36 cellular contexts compared by ENCODE assay signal in genomic region chr6:165441176-165441575, GRCh38.
"Had no signal": no experiment of that assay in that cellular context is flagged by ENCODE, and none has a peak within 500 bp of the region (broad histone marks: within the 10 kb centered on the region; RNA-seq: fewer than 3 reads in every experiment).

No MANE protein-coding gene starts in this region.

- H3K36me3 ChIP-seq: adrenal gland, esophagus squamous epithelium, gastroesophageal sphincter, WERI-Rb-1 had no signal

- H3K4me1 ChIP-seq: adrenal gland, body of pancreas, esophagus squamous epithelium, gastroesophageal sphincter, heart right ventricle had no signal

- FAIRE-seq: colon, endothelial cell of umbilical vein had no signal

- H3K4me1 Mint-ChIP-seq: activated B cell treated with CpG ODN at 0.5 μM for 24 hours; activated CD8-positive, alpha-beta memory T cell treated with anti-CD3 and anti-CD28 coated beads, Interleukin-2, amount 10 ng/mL, durations not matched to agents 7 days and 5 days; activated naive CD4-positive, alpha-beta T cell treated with anti-CD3 and anti-CD28 coated beads, Interleukin-2, amount 50 U/mL, for 24 hours; activated naive CD8-positive, alpha-beta T cell treated with anti-CD3 and anti-CD28 coated beads for 36 hours; activated naive CD8-positive, alpha-beta T cell treated with anti-CD3 and anti-CD28 coated beads, Interleukin-2, amount 50 U/mL, for 24 hours had no signal

- H3K9me3 Mint-ChIP-seq: activated CD4-positive, alpha-beta memory T cell treated with anti-CD3 and anti-CD28 coated beads for 36 hours; activated naive CD4-positive, alpha-beta T cell treated with anti-CD3 and anti-CD28 coated beads for 36 hours; activated naive CD4-positive, alpha-beta T cell treated with anti-CD3 and anti-CD28 coated beads, Interleukin-2, amount 50 U/mL, for 24 hours; activated naive CD8-positive, alpha-beta T cell treated with anti-CD3 and anti-CD28 coated beads for 36 hours; activated naive CD8-positive, alpha-beta T cell treated with anti-CD3 and anti-CD28 coated beads, Interleukin-2, amount 50 U/mL, for 24 hours; activated T-helper 1 cell treated with anti-CD3 and anti-CD28 coated beads, Interleukin-12 subunit alpha, Interleukin-12 subunit beta, Interleukin-2, Interleukin-4 antibody, amounts not matched to agents 30 ng/mL and 10 ng/mL and 1 ng/mL, durations not matched to agents 14 hours and 24 hours and 36 hours; activated T-helper 2 cell treated with anti-CD3 and anti-CD28 coated beads, Interferon-gamma antibody, Interleukin-2, Interleukin-4, amounts not matched to agents 10 μg/mL and 5 μg/mL and 100 μg/mL, durations not matched to agents 14 hours and 24 hours and 36 hours; T-helper 2 cell treated with Interferon-gamma antibody and Interleukin-4, amounts not matched to agents 5 μg/mL and 100 μg/mL, for 36 hours had no signal

- H3K36me3 Mint-ChIP-seq: activated CD4-positive, alpha-beta memory T cell treated with anti-CD3 and anti-CD28 coated beads for 36 hours; activated CD8-positive, alpha-beta memory T cell treated with anti-CD3 and anti-CD28 coated beads, Interleukin-2, amount 10 ng/mL, durations not matched to agents 7 days and 5 days; activated naive CD4-positive, alpha-beta T cell treated with anti-CD3 and anti-CD28 coated beads, Interleukin-2, amount 50 U/mL, for 24 hours; activated naive CD8-positive, alpha-beta T cell treated with anti-CD3 and anti-CD28 coated beads for 36 hours had no signal

- H3K9me3 ChIP-seq: adrenal gland, body of pancreas, esophagus squamous epithelium, gastroesophageal sphincter had no signal

- H3K27ac ChIP-seq: adrenal gland, body of pancreas, epithelial cell of prostate, esophagus squamous epithelium, gastroesophageal sphincter, heart right ventricle, WERI-Rb-1 had no signal

- H3K27me3 ChIP-seq: adrenal gland, body of pancreas, esophagus squamous epithelium, gastroesophageal sphincter, heart right ventricle had no signal

- H3K4me3 Mint-ChIP-seq: activated B cell treated with CpG ODN at 0.5 μM for 24 hours; activated CD4-positive, alpha-beta memory T cell treated with anti-CD3 and anti-CD28 coated beads for 36 hours; activated CD8-positive, alpha-beta memory T cell treated with anti-CD3 and anti-CD28 coated beads, Interleukin-2, amount 10 ng/mL, durations not matched to agents 7 days and 5 days; activated CD8-positive, alpha-beta T cell treated with anti-CD3 and anti-CD28 coated beads, Interleukin-2, amount 10 ng/mL, durations not matched to agents 7 days and 5 days; activated naive CD4-positive, alpha-beta T cell treated with anti-CD3 and anti-CD28 coated beads for 36 hours; activated naive CD4-positive, alpha-beta T cell treated with anti-CD3 and anti-CD28 coated beads, Interleukin-2, amount 50 U/mL, for 24 hours; activated naive CD8-positive, alpha-beta T cell treated with anti-CD3 and anti-CD28 coated beads for 36 hours; activated naive CD8-positive, alpha-beta T cell treated with anti-CD3 and anti-CD28 coated beads, Interleukin-2, amount 50 U/mL, for 24 hours; activated T-helper 1 cell treated with anti-CD3 and anti-CD28 coated beads, Interleukin-12 subunit alpha, Interleukin-12 subunit beta, Interleukin-2, Interleukin-4 antibody, amounts not matched to agents 30 ng/mL and 10 ng/mL and 1 ng/mL, durations not matched to agents 14 hours and 24 hours and 36 hours; effector memory CD8-positive, alpha-beta T cell; T-helper 17 cell; T-helper 2 cell treated with Interferon-gamma antibody and Interleukin-4, amounts not matched to agents 5 μg/mL and 100 μg/mL, for 36 hours had no signal

- H3K4me3 ChIP-seq: adrenal gland, body of pancreas, esophagus squamous epithelium, gastroesophageal sphincter, heart right ventricle had no signal

- DNase-seq: activated B cell treated with CpG ODN at 0.5 μM for 24 hours; activated CD4-positive, alpha-beta memory T cell treated with anti-CD3 and anti-CD28 coated beads for 36 hours; activated CD4-positive, alpha-beta T cell treated with anti-CD3 and anti-CD28 coated beads for 48 hours; activated CD8-positive, alpha-beta memory T cell treated with anti-CD3 and anti-CD28 coated beads, Interleukin-2, amount 10 ng/mL, durations not matched to agents 7 days and 5 days; activated CD8-positive, alpha-beta memory T cell treated with anti-CD3 and anti-CD28 coated beads, Interleukin-2, amount 50 U/mL, for 4 hours; activated CD8-positive, alpha-beta T cell treated with anti-CD3 and anti-CD28 coated beads, Interleukin-2, amount 10 ng/mL, durations not matched to agents 7 days and 5 days; activated effector memory CD4-positive, alpha-beta T cell treated with anti-CD3 and anti-CD28 coated beads, Interleukin-2, amount 50 U/mL, for 16 hours; activated naive CD4-positive, alpha-beta T cell treated with anti-CD3 and anti-CD28 coated beads for 36 hours; activated naive CD8-positive, alpha-beta T cell treated with anti-CD3 and anti-CD28 coated beads for 36 hours; activated naive CD8-positive, alpha-beta T cell treated with anti-CD3 and anti-CD28 coated beads, Interleukin-2, amount 50 U/mL, for 24 hours; activated T-cell treated with anti-CD3 and anti-CD28 coated beads, Interleukin-2, amount 50 U/mL, for 1 hour; activated T-cell treated with anti-CD3 and anti-CD28 coated beads, Interleukin-2, amount 50 U/mL, for 48 hours; adrenal gland; amygdala; aorta; body of pancreas; caudate nucleus; cortex of kidney; dermis blood vessel endothelial cell; effector CD4-positive, alpha-beta T cell; effector memory CD8-positive, alpha-beta T cell; esophagus squamous epithelium; foreskin melanocyte; heart right ventricle; T-helper 17 cell; T1000; WERI-Rb-1 had no signal

- ATAC-seq: activated CD4-positive, CD25-positive, alpha-beta regulatory T cell treated with anti-CD3 and anti-CD28 coated beads, Interleukin-2, amount 50 U/mL, for 24 hours; activated CD8-positive, alpha-beta memory T cell treated with anti-CD3 and anti-CD28 coated beads, Interleukin-2, amount 10 ng/mL, durations not matched to agents 7 days and 5 days; activated CD8-positive, alpha-beta T cell treated with anti-CD3 and anti-CD28 coated beads, Interleukin-2, amount 10 ng/mL, durations not matched to agents 7 days and 5 days; activated naive CD8-positive, alpha-beta T cell treated with anti-CD3 and anti-CD28 coated beads, Interleukin-2, amount 50 U/mL, for 24 hours; body of pancreas; effector memory CD8-positive, alpha-beta T cell; gastroesophageal sphincter; heart right ventricle; T-helper 17 cell had no signal

- H3K27me3 Mint-ChIP-seq: activated B cell treated with CpG ODN at 0.5 μM for 24 hours; activated CD4-positive, alpha-beta memory T cell treated with anti-CD3 and anti-CD28 coated beads for 36 hours; activated CD8-positive, alpha-beta memory T cell treated with anti-CD3 and anti-CD28 coated beads, Interleukin-2, amount 10 ng/mL, durations not matched to agents 7 days and 5 days; activated naive CD4-positive, alpha-beta T cell treated with anti-CD3 and anti-CD28 coated beads, Interleukin-2, amount 50 U/mL, for 24 hours; activated naive CD8-positive, alpha-beta T cell treated with anti-CD3 and anti-CD28 coated beads for 36 hours; activated naive CD8-positive, alpha-beta T cell treated with anti-CD3 and anti-CD28 coated beads, Interleukin-2, amount 50 U/mL, for 24 hours; effector memory CD8-positive, alpha-beta T cell; T-helper 17 cell had no signal

- H3K27ac Mint-ChIP-seq: activated B cell treated with CpG ODN at 0.5 μM for 24 hours; activated CD4-positive, alpha-beta memory T cell treated with anti-CD3 and anti-CD28 coated beads for 36 hours; activated CD8-positive, alpha-beta memory T cell treated with anti-CD3 and anti-CD28 coated beads, Interleukin-2, amount 10 ng/mL, durations not matched to agents 7 days and 5 days; activated CD8-positive, alpha-beta T cell treated with anti-CD3 and anti-CD28 coated beads, Interleukin-2, amount 10 ng/mL, durations not matched to agents 7 days and 5 days; activated naive CD4-positive, alpha-beta T cell treated with anti-CD3 and anti-CD28 coated beads for 36 hours; activated naive CD4-positive, alpha-beta T cell treated with anti-CD3 and anti-CD28 coated beads, Interleukin-2, amount 50 U/mL, for 24 hours; activated naive CD8-positive, alpha-beta T cell treated with anti-CD3 and anti-CD28 coated beads for 36 hours; activated naive CD8-positive, alpha-beta T cell treated with anti-CD3 and anti-CD28 coated beads, Interleukin-2, amount 50 U/mL, for 24 hours; activated T-helper 1 cell treated with anti-CD3 and anti-CD28 coated beads, Interleukin-12 subunit alpha, Interleukin-12 subunit beta, Interleukin-2, Interleukin-4 antibody, amounts not matched to agents 30 ng/mL and 10 ng/mL and 1 ng/mL, durations not matched to agents 14 hours and 24 hours and 36 hours; activated T-helper 2 cell treated with anti-CD3 and anti-CD28 coated beads, Interferon-gamma antibody, Interleukin-2, Interleukin-4, amounts not matched to agents 10 μg/mL and 5 μg/mL and 100 μg/mL, durations not matched to agents 14 hours and 24 hours and 36 hours; effector memory CD8-positive, alpha-beta T cell; T-helper 17 cell; T-helper 2 cell treated with Interferon-gamma antibody and Interleukin-4, amounts not matched to agents 5 μg/mL and 100 μg/mL, for 36 hours had no signal
